In genomic region chr20:44582321-44583025, GRCh38 we compare ENCODE assay signal across 9 cellular contexts. TPM values are rescaled to one million over a fixed set of nuclear protein-coding genes. Genes with fewer than 3 reads are reported as not detected.
DNase-seq lines count a peak whose midpoint lies in the region; ATAC-seq, FAIRE-seq and TF ChIP-seq lines count a peak whose summit lies in the region.
"Had no signal": no experiment of that assay in that cellular context is flagged by ENCODE, and none has a peak within 500 bp of the region (broad histone marks: within the 10 kb centered on the region; RNA-seq: fewer than 3 reads in every experiment).

TSS of gene PKIG (plus strand) at chr20:44582579. CDS start at chr20:44614557, 31,978 bp downstream.

- no peak within 1 kb of the TSS for H3K4me3 ChIP-seq in A549
- peak within 1 kb of the TSS in 41 of 59 donors; percentile 1 to 51 (median 22) for H3K4me3 ChIP-seq in dorsolateral prefrontal cortex
- peak within 1 kb of the TSS; percentile 25 for H3K4me3 ChIP-seq in mononuclear cell (ENCODE audit: low read length)

- intact Hi-C loops in dorsolateral prefrontal cortex (cut with DNase I) = no loop called here

- H3K4me2 ChIP-seq in A549 = no peak within 1 kb of the TSS

- H3K9me3 Mint-ChIP-seq in activated CD8-positive, alpha-beta T cell treated with anti-CD3 and anti-CD28 coated beads, Interleukin-2, amount 10 ng/mL, durations not matched to agents 7 days and 5 days (ENCODE audit: insufficient read depth) = no peaks in the 10 kb centered on the region

- no peak for TF ChIP-seq EP300 in A549 (IDR thresholded peaks at IDR 0.05)

- H3K27ac Mint-ChIP-seq in activated CD8-positive, alpha-beta T cell treated with anti-CD3 and anti-CD28 coated beads, Interleukin-2, amount 10 ng/mL, durations not matched to agents 7 days and 5 days = no peak within 1 kb of the TSS

- FAIRE-seq in A549 (lab: Jason Lieb, UNC) = no peak
- FAIRE-seq: G401.6 had no signal

- no peaks in the 10 kb centered on the region for H3K4me1 ChIP-seq in A549
- peaks cover 59% of the 10 kb centered on the region for H3K4me1 ChIP-seq in mononuclear cell (ENCODE audit: insufficient read depth, low read length)

- H3K27ac ChIP-seq in A549 (no peak within 1 kb of the TSS), dorsolateral prefrontal cortex (peak within 1 kb of the TSS in 44 of 59 donors; percentile 7 to 82 (median 43))

- H3K36me3 Mint-ChIP-seq in activated CD8-positive, alpha-beta T cell treated with anti-CD3 and anti-CD28 coated beads, Interleukin-2, amount 10 ng/mL, durations not matched to agents 7 days and 5 days (ENCODE audit: low read depth) = no peaks in the 10 kb centered on the region

- POLR2A ChIA-PET in A549 (lab: Yijun Ruan, JAX) = no interaction called here
- POLR2A ChIA-PET in activated CD8-positive, alpha-beta T cell treated with anti-CD3 and anti-CD28 coated beads, Interleukin-2, amount 10 ng/mL, durations not matched to agents 7 days and 5 days (lab: Charles Lee) = interaction anchor here (0.6 kb wide), 1 partner anchor 77 kb away, joined by 4 read pairs; no protein-coding TSS in a partner anchor

- TF ChIP-seq CTCF in A549 (IDR thresholded peaks at IDR 0.05) = no peak
- TF ChIP-seq CTCF in dorsolateral prefrontal cortex (IDR thresholded peaks at IDR 0.05 in 54 of 56, conservative IDR thresholded peaks at IDR 0.05 in 2 of 56; ENCODE audit: low read depth in 1 of 56, partially characterized antibody in 56 of 56) = no peak

- no peak for TF ChIP-seq RAD21 in A549 (conservative IDR thresholded peaks at IDR 0.05 in 1 of 2, IDR thresholded peaks at IDR 0.05 in 1 of 2)

- no peak for TF ChIP-seq POLR2A in A549 (IDR thresholded peaks at IDR 0.05; ENCODE audit: low read length)

- peaks cover 16% of the 10 kb centered on the region for H3K4me1 Mint-ChIP-seq in activated CD8-positive, alpha-beta T cell treated with anti-CD3 and anti-CD28 coated beads, Interleukin-2, amount 10 ng/mL, durations not matched to agents 7 days and 5 days (ENCODE audit: low read depth)

- no peaks in the 10 kb centered on the region for H3K27me3 ChIP-seq in dorsolateral prefrontal cortex
- no peaks in the 10 kb centered on the region for H3K27me3 ChIP-seq in mononuclear cell (ENCODE audit: insufficient read depth, low read length)

- ATAC-seq in A549 = no peak
- no peak for ATAC-seq in activated CD8-positive, alpha-beta T cell treated with anti-CD3 and anti-CD28 coated beads, Interleukin-2, amount 10 ng/mL, durations not matched to agents 7 days and 5 days

- H3K4me3 Mint-ChIP-seq in activated CD8-positive, alpha-beta T cell treated with anti-CD3 and anti-CD28 coated beads, Interleukin-2, amount 10 ng/mL, durations not matched to agents 7 days and 5 days = no peak within 1 kb of the TSS

- CTCF ChIA-PET in A549 (lab: Yijun Ruan, JAX) = interaction anchor here (0.6 to 1.0 kb wide), 4 partner anchors 24 to 195 kb away, joined by 3 to 4 read pairs (median 4); no protein-coding TSS in a partner anchor
- CTCF ChIA-PET in activated CD8-positive, alpha-beta T cell treated with anti-CD3 and anti-CD28 coated beads, Interleukin-2, amount 10 ng/mL, durations not matched to agents 7 days and 5 days (lab: Charles Lee) = interaction anchor here (1.2 kb wide), 1 partner anchor 28 kb away, joined by 4 read pairs; no protein-coding TSS in a partner anchor

- 86% methylated on average over 6 of the region's 6 CpGs for WGBS in A549 (ENCODE audit: missing lambda C conversion rate)

- no peaks in the 10 kb centered on the region for H3K9me3 ChIP-seq in A549
- H3K9me3 ChIP-seq in mononuclear cell (ENCODE audit: low read depth, low read length) = no peaks in the 10 kb centered on the region

- no peak for DNase-seq in A549 (ENCODE audit: low read depth in 1 of 2, low spot score in 1 of 2)
- DNase-seq in NAMALWA (ENCODE audit: low spot score) = peak; percentile 47
- DNase-seq in dorsolateral prefrontal cortex = no peak
- DNase-seq in activated CD8-positive, alpha-beta T cell treated with anti-CD3 and anti-CD28 coated beads, Interleukin-2, amount 10 ng/mL, durations not matched to agents 7 days and 5 days = no peak
- DNase-seq in NCI-H1105 (lab: John Stamatoyannopoulos, UW) = no peak
- DNase-seq in NCI-H187 (lab: John Stamatoyannopoulos, UW) = no peak
- no peak for DNase-seq in stimulated activated naive CD4-positive, alpha-beta T cell treated with Interleukin-2 at 50 U/mL for 16 hours (lab: John Stamatoyannopoulos, UW)

- no peaks in the 10 kb centered on the region for H3K27me3 Mint-ChIP-seq in activated CD8-positive, alpha-beta T cell treated with anti-CD3 and anti-CD28 coated beads, Interleukin-2, amount 10 ng/mL, durations not matched to agents 7 days and 5 days (ENCODE audit: low read depth)

TF ChIP-seq in A549, 52 proteins besides CTCF, POLR2A, EP300 and RAD21:
- no peak for TF ChIP-seq EHMT2 (IDR thresholded peaks at IDR 0.05; ENCODE audit: low read depth)
- no peak for TF ChIP-seq CBX2 (IDR thresholded peaks at IDR 0.05; ENCODE audit: borderline replicate concordance, low read depth)
- no peak for TF ChIP-seq HEYL (CRISPR knock-in tag; IDR thresholded peaks at IDR 0.05)
- TF ChIP-seq JUN (IDR thresholded peaks at IDR 0.05) = no peak
- no peak for TF ChIP-seq CHD4 (IDR thresholded peaks at IDR 0.05; ENCODE audit: borderline replicate concordance)
- no peak for TF ChIP-seq NFE2L2 (conservative IDR thresholded peaks at IDR 0.05; ENCODE audit: low read length)
- no peak for TF ChIP-seq MAZ (IDR thresholded peaks at IDR 0.05; ENCODE audit: borderline replicate concordance, low read depth, low read length)
- TF ChIP-seq NPAS2 (CRISPR knock-in tag; IDR thresholded peaks at IDR 0.05; ENCODE audit: borderline replicate concordance) = no peak
- no peak for TF ChIP-seq FOXS1 (CRISPR knock-in tag; IDR thresholded peaks at IDR 0.05)
- TF ChIP-seq TP53 (CRISPR knock-in tag; IDR thresholded peaks at IDR 0.05) = no peak
- no peak for TF ChIP-seq MAX (IDR thresholded peaks at IDR 0.05)
- TF ChIP-seq ESRRA (IDR thresholded peaks at IDR 0.05; ENCODE audit: borderline replicate concordance, low read length) = no peak
- no peak for TF ChIP-seq EHF (CRISPR knock-in tag; IDR thresholded peaks at IDR 0.05)
- TF ChIP-seq, protein P1, sequence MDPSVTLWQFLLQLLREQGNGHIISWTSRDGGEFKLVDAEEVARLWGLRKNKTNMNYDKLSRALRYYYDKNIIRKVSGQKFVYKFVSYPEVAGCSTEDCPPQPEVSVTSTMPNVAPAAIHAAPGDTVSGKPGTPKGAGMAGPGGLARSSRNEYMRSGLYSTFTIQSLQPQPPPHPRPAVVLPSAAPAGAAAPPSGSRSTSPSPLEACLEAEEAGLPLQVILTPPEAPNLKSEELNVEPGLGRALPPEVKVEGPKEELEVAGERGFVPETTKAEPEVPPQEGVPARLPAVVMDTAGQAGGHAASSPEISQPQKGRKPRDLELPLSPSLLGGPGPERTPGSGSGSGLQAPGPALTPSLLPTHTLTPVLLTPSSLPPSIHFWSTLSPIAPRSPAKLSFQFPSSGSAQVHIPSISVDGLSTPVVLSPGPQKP (IDR thresholded peaks at IDR 0.05; ENCODE audit: low read depth, low read length) = no peak
- TF ChIP-seq KDM5A (IDR thresholded peaks at IDR 0.05) = no peak
- no peak for TF ChIP-seq SREBF2 (IDR thresholded peaks at IDR 0.05)
TF ChIP-seq in A549: peak in this region for 0.

RNA-seq across cellular contexts. Expression of gene PKIG, which starts in this region (rescaled TPM):
- 27.0 and 31.1 TPM in 2 replicates for polyA plus RNA-seq in A549 (2011; rRNA removed)
- polyA plus RNA-seq in A549 (2012; cell fraction: cytosol; rRNA removed) = 34.3 and 35.9 TPM in 2 replicates
- 16.3 and 17.5 TPM in 2 replicates for polyA plus RNA-seq in A549 (2012; cell fraction: nucleus; rRNA removed)
- polyA plus RNA-seq in A549 (2017; fragmentation: RNase III; extraction: RNeasy Plus Mini Kit Qiagen cat#74134 plus additional on column Dnase treatment) = 22.6 to 24.1 TPM (median 24.0 TPM) in 3 replicates
- 17.5 and 21.1 TPM in 2 replicates for polyA minus RNA-seq in A549 (2011; rRNA and poly(A)+ RNA removed)
- total RNA-seq in dorsolateral prefrontal cortex = 100 to 1,000 TPM in 6 of 120 experiments, 10 to 100 TPM in 114; 35.0 to 115 (median 72.9) TPM
- 6.9 TPM for total RNA-seq in mononuclear cell
- total RNA-seq in activated CD8-positive, alpha-beta T cell treated with anti-CD3 and anti-CD28 coated beads, Interleukin-2, amount 10 ng/mL, durations not matched to agents 7 days and 5 days = 1 to 10 TPM; 2.1 to 2.2 TPM

Comparison
In these comparisons a context has a peak if more than half of its experiments do, and no peak if none do; other contexts are left out.
1. H3K27ac ChIP-seq: peak in dorsolateral prefrontal cortex (44 of 59); none in A549 (0 of 2).